20 cellular contexts compared by ENCODE assay signal in the genomic region with DNA sequence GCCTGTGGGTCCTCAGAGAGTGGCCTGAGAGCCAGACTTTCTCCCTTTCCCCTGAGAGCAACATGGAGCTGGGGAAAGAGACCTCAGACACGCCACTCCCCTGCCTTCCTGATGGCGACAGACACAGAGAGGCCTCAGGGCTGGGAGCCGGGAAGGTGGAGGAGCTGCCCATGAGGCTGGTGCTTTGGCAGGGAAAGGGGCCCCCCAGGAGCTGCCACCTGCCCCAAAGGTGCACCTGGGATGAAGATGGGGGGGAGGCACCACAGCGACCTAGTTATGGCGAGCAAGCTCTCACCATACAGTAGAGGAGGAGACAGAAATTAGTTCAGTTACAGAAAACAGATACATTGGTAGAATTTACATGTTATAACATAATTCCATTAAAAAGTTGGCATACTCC.
"Had no signal": no experiment of that assay in that cellular context is flagged by ENCODE, and none has a peak within 500 bp of the region (broad histone marks: within the 10 kb centered on the region; RNA-seq: fewer than 3 reads in every experiment).

No MANE protein-coding gene starts in this region.

- H3K27me3 ChIP-seq: colonic mucosa, neural progenitor cell, ovary, tibial nerve, uterus had no signal

- H3K27ac ChIP-seq: colonic mucosa, neural progenitor cell, ovary had no signal

- H3K4me3 ChIP-seq: colonic mucosa, heart right ventricle, mucosa of descending colon, neural progenitor cell, ovary, uterus had no signal

- DNase-seq: activated CD4-positive, alpha-beta T cell treated with anti-CD3 and anti-CD28 coated beads, Interleukin-2, amount 50 U/mL, for 1 hour; activated CD8-positive, alpha-beta memory T cell treated with anti-CD3 and anti-CD28 coated beads, Interleukin-2, amount 50 U/mL, for 4 hours; activated effector memory CD4-positive, alpha-beta T cell treated with Interleukin-2 at 50 U/mL for 16 hours; activated naive CD4-positive, alpha-beta T cell treated with anti-CD3 and anti-CD28 coated beads, Interleukin-2, amount 10 ng/mL, durations not matched to agents 7 days and 5 days; activated T-cell treated with anti-CD3 and anti-CD28 coated beads, Interleukin-2, amount 50 U/mL, for 4 hours; colonic mucosa; erythroblast; heart right ventricle; kidney glomerular epithelial cell; mesenchymal stem cell; mucosa of descending colon; naive thymus-derived CD4-positive, alpha-beta T cell; ovary; stimulated activated CD4-positive, alpha-beta T cell treated with anti-CD3 and anti-CD28 coated beads, Interleukin-4, amount 100 ng/mL, for 24 hours; T1000; uterus had no signal

- H3K36me3 ChIP-seq: colonic mucosa, heart right ventricle, neural progenitor cell, ovary, tibial nerve, uterus had no signal

- H3K9me3 ChIP-seq: colonic mucosa, heart right ventricle, mucosa of descending colon, ovary, tibial nerve, uterus had no signal

- ATAC-seq: activated CD4-positive, CD25-positive, alpha-beta regulatory T cell treated with anti-CD3 and anti-CD28 coated beads, Interleukin-2, amount 50 U/mL, for 24 hours; activated T-cell treated with anti-CD3 and anti-CD28 coated beads, Interleukin-2, amount 50 U/mL, for 4 hours; mucosa of descending colon; naive thymus-derived CD4-positive, alpha-beta T cell; stimulated activated effector memory CD8-positive, alpha-beta T cell treated with anti-CD3 and anti-CD28 coated beads, Interleukin-12 subunit alpha, Interleukin-12 subunit beta, amount 100 ng/mL, for 72 hours had no signal

- H3K9ac ChIP-seq: neural progenitor cell had no signal

- H3K4me1 ChIP-seq: colonic mucosa, uterus had no signal
